Comparison of ENCODE assay signal across 1 cellular context in the genomic region with DNA sequence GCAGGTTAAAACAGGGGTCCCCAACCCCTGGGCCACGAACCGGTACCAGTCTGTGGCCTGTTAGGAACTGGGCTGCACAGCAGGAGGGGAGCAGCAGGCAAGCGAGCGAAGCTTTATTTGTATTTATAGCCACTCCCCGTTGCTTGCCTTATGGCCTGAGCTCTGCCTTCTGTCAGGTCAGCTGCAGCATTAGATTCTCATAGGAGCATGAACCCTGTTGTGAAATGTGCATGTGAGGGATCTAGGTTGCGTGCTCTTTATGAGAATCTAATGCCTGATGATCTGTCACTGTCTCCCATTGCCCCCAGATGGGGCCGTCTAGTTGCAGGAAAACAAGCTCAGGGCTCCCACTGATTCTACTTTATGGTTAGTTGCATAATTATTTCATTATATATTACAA. TPM values are rescaled to one million over a fixed set of nuclear protein-coding genes. Genes with fewer than 3 reads are reported as not detected.
"Had no signal": no experiment of that assay in that cellular context is flagged by ENCODE, and none has a peak within 500 bp of the region (broad histone marks: within the 10 kb centered on the region; RNA-seq: fewer than 3 reads in every experiment).

No MANE protein-coding gene starts in this region.

RNA-seq across cellular contexts. Expression of gene LAMC1, which starts 49.4 kb away (rescaled TPM):
- total RNA-seq: activated naive CD4-positive, alpha-beta T cell treated with anti-CD3 and anti-CD28 coated beads, Interleukin-2, amount 50 U/mL, for 72 hours had no signal
